Comparison of ENCODE assay signal across 27 cellular contexts in the genomic region with DNA sequence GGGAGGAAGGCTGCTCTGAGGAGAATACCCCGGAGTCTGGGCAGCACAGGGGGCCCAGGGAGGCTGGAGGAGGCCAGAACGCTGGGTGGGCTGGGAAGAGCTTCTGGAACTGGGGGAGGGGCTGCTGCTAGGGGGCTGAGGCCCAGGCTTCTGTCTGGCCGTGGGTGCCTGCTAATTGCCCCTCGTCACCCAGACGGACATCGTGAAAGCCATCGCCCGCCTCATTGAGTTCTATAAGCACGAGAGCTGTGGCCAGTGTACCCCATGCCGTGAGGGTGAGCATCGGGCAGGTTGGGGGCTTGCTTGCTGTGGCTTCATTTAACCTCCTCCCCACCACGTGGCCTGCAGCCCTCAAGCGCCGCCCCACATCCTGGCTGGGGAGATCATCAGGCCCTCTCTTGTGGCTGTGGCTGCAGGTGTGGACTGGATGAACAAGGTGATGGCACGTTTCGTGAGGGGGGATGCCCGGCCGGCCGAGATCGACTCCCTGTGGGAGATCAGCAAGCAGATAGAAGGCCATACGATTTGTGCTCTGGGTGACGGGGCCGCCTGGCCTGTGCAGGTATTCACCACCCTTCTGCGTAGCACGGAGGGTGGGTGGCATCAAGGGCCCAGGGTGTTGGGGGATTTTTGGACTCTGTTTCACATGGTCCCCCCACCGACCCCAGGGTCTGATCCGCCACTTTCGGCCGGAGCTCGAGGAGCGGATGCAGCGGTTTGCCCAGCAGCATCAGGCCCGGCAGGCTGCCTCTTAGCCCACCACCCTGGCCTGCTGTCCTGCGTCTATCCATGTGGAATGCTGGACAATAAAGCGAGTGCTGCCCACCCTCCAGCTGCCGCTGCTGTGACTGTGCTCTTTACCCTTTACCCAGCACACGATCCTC. TPM values are rescaled to one million over a fixed set of nuclear protein-coding genes. Genes with fewer than 3 reads are reported as not detected.
A peak's percentile ranks its signal among the peaks of the same experiment; 100 is the strongest.
DNase-seq lines count a peak whose midpoint lies in the region; ATAC-seq and TF ChIP-seq lines count a peak whose summit lies in the region.
"Had no signal": no experiment of that assay in that cellular context is flagged by ENCODE, and none has a peak within 500 bp of the region (broad histone marks: within the 10 kb centered on the region; RNA-seq: fewer than 3 reads in every experiment).

No MANE protein-coding gene starts in this region.

- peak overlapping the region; percentile 55 for H3K27ac Mint-ChIP-seq in T-helper 1 cell treated with Interleukin-12 subunit alpha and Interleukin-12 subunit beta and Interleukin-4 antibody, amounts not matched to agents 30 μg/mL and 1 μg/mL, for 36 hours
- peak overlapping the region in 5 of 7 donors; percentile 7 to 80 (median 22) for H3K27ac Mint-ChIP-seq in CD4-positive, alpha-beta memory T cell
- H3K27ac Mint-ChIP-seq in activated naive CD8-positive, alpha-beta T cell treated with anti-CD3 and anti-CD28 coated beads, Interleukin-2, amount 50 U/mL, for 24 hours, result peak overlapping the region; percentile 73
- peak overlapping the region in 6 of 9 donors; percentile 23 to 99 (median 68) for H3K27ac Mint-ChIP-seq in naive thymus-derived CD4-positive, alpha-beta T cell

- peaks cover 41% of the 10 kb centered on the region for H3K4me1 ChIP-seq in CD4-positive, alpha-beta memory T cell (ENCODE audit: insufficient read depth, low read length)
- peaks cover 33 to 41% of the 10 kb centered on the region in 2 donors for H3K4me1 ChIP-seq in naive thymus-derived CD4-positive, alpha-beta T cell (ENCODE audit: control insufficient read depth in 2 of 2, insufficient read depth in 2 of 2, low read length in 2 of 2)
- peaks cover 0 to 28% (median 17%) of the 10 kb centered on the region in 4 donors for H3K4me1 ChIP-seq in Peyer's patch

- H3K36me3 ChIP-seq in CD4-positive, alpha-beta memory T cell (ENCODE audit: insufficient read depth, low read length), result peaks cover 37% of the 10 kb centered on the region
- peaks cover 0 to 48% (median 5%) of the 10 kb centered on the region in 3 experiments for H3K36me3 ChIP-seq in naive thymus-derived CD4-positive, alpha-beta T cell (ENCODE audit: control insufficient read depth in 2 of 3, insufficient read depth in 3 of 3, low read length in 3 of 3)
- peaks cover 0 to 44% (median 0%) of the 10 kb centered on the region in 3 donors for H3K36me3 ChIP-seq in Peyer's patch

- TF ChIP-seq CTCF in Peyer's patch (IDR thresholded peaks at IDR 0.05), result no peak

- H3K4me1 Mint-ChIP-seq in T-helper 1 cell treated with Interleukin-12 subunit alpha and Interleukin-12 subunit beta and Interleukin-4 antibody, amounts not matched to agents 30 μg/mL and 1 μg/mL, for 36 hours (ENCODE audit: low read depth), result peaks cover 28% of the 10 kb centered on the region
- peaks cover 11 to 49% (median 20%) of the 10 kb centered on the region in 4 donors for H3K4me1 Mint-ChIP-seq in CD4-positive, alpha-beta memory T cell
- H3K4me1 Mint-ChIP-seq in activated naive CD8-positive, alpha-beta T cell treated with anti-CD3 and anti-CD28 coated beads, Interleukin-2, amount 50 U/mL, for 24 hours, result peaks cover 55% of the 10 kb centered on the region
- peaks cover 10 to 54% (median 39%) of the 10 kb centered on the region in 7 donors for H3K4me1 Mint-ChIP-seq in naive thymus-derived CD4-positive, alpha-beta T cell

- H3K9me3 ChIP-seq in CD4-positive, alpha-beta memory T cell (ENCODE audit: control insufficient read depth in 1 of 2, low read length in 2 of 2), result no peaks in the 10 kb centered on the region
- no peaks in the 10 kb centered on the region for H3K9me3 ChIP-seq in naive thymus-derived CD4-positive, alpha-beta T cell (ENCODE audit: control insufficient read depth in 2 of 3, low read length in 3 of 3)
- H3K9me3 ChIP-seq in Peyer's patch, result no peaks in the 10 kb centered on the region
- H3K9me3 ChIP-seq: MG63, upper lobe of right lung had no signal

- H3K27ac ChIP-seq in CD4-positive, alpha-beta memory T cell (ENCODE audit: low read depth, low read length), result no peak overlapping the region
- H3K27ac ChIP-seq in naive thymus-derived CD4-positive, alpha-beta T cell (ENCODE audit: low read depth, low read length), result peak overlapping the region; percentile 96
- no peak overlapping the region for H3K27ac ChIP-seq in Peyer's patch
- H3K27ac ChIP-seq: 22Rv1, upper lobe of right lung had no signal

- H3K36me3 Mint-ChIP-seq in T-helper 1 cell treated with Interleukin-12 subunit alpha and Interleukin-12 subunit beta and Interleukin-4 antibody, amounts not matched to agents 30 μg/mL and 1 μg/mL, for 36 hours (ENCODE audit: low read depth), result peaks cover 28% of the 10 kb centered on the region
- peaks cover 15 to 34% of the 10 kb centered on the region in 2 donors for H3K36me3 Mint-ChIP-seq in CD4-positive, alpha-beta memory T cell
- H3K36me3 Mint-ChIP-seq in activated naive CD8-positive, alpha-beta T cell treated with anti-CD3 and anti-CD28 coated beads, Interleukin-2, amount 50 U/mL, for 24 hours (ENCODE audit: low read depth), result peaks cover 28% of the 10 kb centered on the region
- peaks cover 0 to 19% (median 3%) of the 10 kb centered on the region in 5 donors for H3K36me3 Mint-ChIP-seq in naive thymus-derived CD4-positive, alpha-beta T cell

- no peak for ATAC-seq in activated naive CD8-positive, alpha-beta T cell treated with anti-CD3 and anti-CD28 coated beads, Interleukin-2, amount 50 U/mL, for 24 hours
- no peak for ATAC-seq in naive thymus-derived CD4-positive, alpha-beta T cell
- no peak for ATAC-seq in GM21717 (IDR thresholded peaks at IDR 0.05; ENCODE audit: unreplicated experiment)
- ATAC-seq: upper lobe of right lung had no signal

- no peak for TF ChIP-seq POLR2A in Peyer's patch (IDR thresholded peaks at IDR 0.05)

- no peak overlapping the region for H3K4me3 ChIP-seq in CD4-positive, alpha-beta memory T cell (ENCODE audit: low read length in 2 of 2)
- H3K4me3 ChIP-seq in naive thymus-derived CD4-positive, alpha-beta T cell (ENCODE audit: low read length), result no peak overlapping the region
- no peak overlapping the region for H3K4me3 ChIP-seq in Peyer's patch
- H3K4me3 ChIP-seq: lung, MG63, skin epidermis, upper lobe of right lung had no signal

- no peak overlapping the region for H3K4me3 Mint-ChIP-seq in T-helper 1 cell treated with Interleukin-12 subunit alpha and Interleukin-12 subunit beta and Interleukin-4 antibody, amounts not matched to agents 30 μg/mL and 1 μg/mL, for 36 hours
- H3K4me3 Mint-ChIP-seq in CD4-positive, alpha-beta memory T cell, result no peak overlapping the region
- H3K4me3 Mint-ChIP-seq in activated naive CD8-positive, alpha-beta T cell treated with anti-CD3 and anti-CD28 coated beads, Interleukin-2, amount 50 U/mL, for 24 hours, result no peak overlapping the region
- no peak overlapping the region for H3K4me3 Mint-ChIP-seq in naive thymus-derived CD4-positive, alpha-beta T cell
- H3K4me3 Mint-ChIP-seq: activated naive CD4-positive, alpha-beta T cell treated with anti-CD3 and anti-CD28 coated beads, Interleukin-2, amount 50 U/mL, for 24 hours had no signal

- H3K27me3 ChIP-seq in CD4-positive, alpha-beta memory T cell (ENCODE audit: insufficient read depth, low read length), result no peaks in the 10 kb centered on the region
- H3K27me3 ChIP-seq in naive thymus-derived CD4-positive, alpha-beta T cell (ENCODE audit: control insufficient read depth in 2 of 2, insufficient read depth in 2 of 2, low read length in 2 of 2), result no peaks in the 10 kb centered on the region
- peaks cover 0 to 5% of the 10 kb centered on the region in 2 donors for H3K27me3 ChIP-seq in Peyer's patch
- H3K27me3 ChIP-seq: MG63, upper lobe of right lung had no signal

- intact Hi-C loops in CD4-positive, alpha-beta memory T cell (cut with micrococcal nuclease), result no loop called here
- intact Hi-C loops in naive thymus-derived CD4-positive, alpha-beta T cell (cut with micrococcal nuclease), result no loop called here

- POLR2A ChIA-PET in CD4-positive, alpha-beta memory T cell (lab: Charles Lee; ENCODE audit: partially characterized antibody), result interaction anchor here (5.2 kb wide), 1 partner anchor 18 kb away, joined by 44 read pairs; the partner anchor contains the start of gene NUDT8
- POLR2A ChIA-PET in naive thymus-derived CD4-positive, alpha-beta T cell (lab: Charles Lee), result no interaction called here

- CTCF ChIA-PET in CD4-positive, alpha-beta memory T cell (lab: Charles Lee; ENCODE audit: partially characterized antibody), result interaction anchor here (1.2 to 6.9 kb wide), 2 partner anchors 16 to 27 kb away, joined by 3 to 55 read pairs; partner anchors contain the start of gene NUDT8
- CTCF ChIA-PET in naive thymus-derived CD4-positive, alpha-beta T cell (lab: Charles Lee), result no interaction called here

- H3K27me3 Mint-ChIP-seq in T-helper 1 cell treated with Interleukin-12 subunit alpha and Interleukin-12 subunit beta and Interleukin-4 antibody, amounts not matched to agents 30 μg/mL and 1 μg/mL, for 36 hours (ENCODE audit: low read depth), result peaks cover 1% of the 10 kb centered on the region
- H3K27me3 Mint-ChIP-seq in CD4-positive, alpha-beta memory T cell, result peaks cover 0 to under 1% of the 10 kb centered on the region in 2 donors
- no peaks in the 10 kb centered on the region for H3K27me3 Mint-ChIP-seq in activated naive CD8-positive, alpha-beta T cell treated with anti-CD3 and anti-CD28 coated beads, Interleukin-2, amount 50 U/mL, for 24 hours
- peaks cover 0 to 1% (median 0%) of the 10 kb centered on the region in 5 donors for H3K27me3 Mint-ChIP-seq in naive thymus-derived CD4-positive, alpha-beta T cell
- H3K27me3 Mint-ChIP-seq: activated naive CD4-positive, alpha-beta T cell treated with anti-CD3 and anti-CD28 coated beads, Interleukin-2, amount 50 U/mL, for 24 hours had no signal

- DNase-seq in T-helper 1 cell (no peak), activated gamma-delta T cell treated with Interleukin-2 at 50 U/mL for 16 hours (no peak), Peyer's patch (no peak)
- DNase-seq in CD4-positive, alpha-beta memory T cell, result no peak
- no peak for DNase-seq in activated naive CD8-positive, alpha-beta T cell treated with anti-CD3 and anti-CD28 coated beads, Interleukin-2, amount 50 U/mL, for 24 hours
- DNase-seq in naive thymus-derived CD4-positive, alpha-beta T cell, result no peak
- DNase-seq: cerebellar nuclear complex; DMS79; KBM-7; kidney glomerular epithelial cell; MG63; NCI-H1417; NCI-H2081; NCI-H446; OCI-M1; SHP77 treated with DMSO at 0.1 percent for 48 hours; stimulated activated CD4-positive, alpha-beta T cell treated with anti-CD3 and anti-CD28 coated beads, Interleukin-1b, Interleukin-23, amount 100 ng/mL, for 48 hours; SW 1271; upper lobe of right lung had no signal

- H3K9me3 Mint-ChIP-seq in T-helper 1 cell treated with Interleukin-12 subunit alpha and Interleukin-12 subunit beta and Interleukin-4 antibody, amounts not matched to agents 30 μg/mL and 1 μg/mL, for 36 hours, result no peaks in the 10 kb centered on the region
- no peaks in the 10 kb centered on the region for H3K9me3 Mint-ChIP-seq in CD4-positive, alpha-beta memory T cell
- H3K9me3 Mint-ChIP-seq in activated naive CD8-positive, alpha-beta T cell treated with anti-CD3 and anti-CD28 coated beads, Interleukin-2, amount 50 U/mL, for 24 hours, result no peaks in the 10 kb centered on the region
- H3K9me3 Mint-ChIP-seq in naive thymus-derived CD4-positive, alpha-beta T cell, result no peaks in the 10 kb centered on the region
- H3K9me3 Mint-ChIP-seq: activated naive CD4-positive, alpha-beta T cell treated with anti-CD3 and anti-CD28 coated beads, Interleukin-2, amount 50 U/mL, for 24 hours had no signal

RNA-seq across cellular contexts. Expression of gene NDUFV1, which starts 5.2 kb away (rescaled TPM):
- 100 to 1,000 TPM; 204 to 212 TPM for total RNA-seq in CD4-positive, alpha-beta memory T cell
- 100 to 1,000 TPM; 124 to 133 TPM for polyA plus RNA-seq in CD4-positive, alpha-beta memory T cell
- 100 to 1,000 TPM; 198 to 253 (median 212) TPM for total RNA-seq in naive thymus-derived CD4-positive, alpha-beta T cell
- 100 to 1,000 TPM; 111 to 113 TPM for polyA plus RNA-seq in naive thymus-derived CD4-positive, alpha-beta T cell
- total RNA-seq in Peyer's patch, result 100 to 1,000 TPM; 297 to 532 (median 329) TPM

RNA-seq across cellular contexts. Expression of gene NUDT8, which starts 17.8 kb away (rescaled TPM):
- total RNA-seq in CD4-positive, alpha-beta memory T cell, result 1 to 10 TPM; 3.1 to 4.3 TPM
- polyA plus RNA-seq in CD4-positive, alpha-beta memory T cell, result 1 to 10 TPM; 2.0 to 4.5 TPM
- 10 to 100 TPM in 1 of 5 experiments, 1 to 10 TPM in 4; 3.1 to 10.4 (median 4.0) TPM for total RNA-seq in naive thymus-derived CD4-positive, alpha-beta T cell
- polyA plus RNA-seq in naive thymus-derived CD4-positive, alpha-beta T cell, result 1 to 10 TPM; 3.3 to 3.7 TPM
- 10 to 100 TPM in 3 of 4 donors, 1 to 10 TPM in 1; 5.0 to 64.1 (median 45.4) TPM for total RNA-seq in Peyer's patch

RNA-seq across cellular contexts. Expression of gene TBX10, which starts 27.6 kb away (rescaled TPM):
- total RNA-seq in CD4-positive, alpha-beta memory T cell, result not detected
- polyA plus RNA-seq in CD4-positive, alpha-beta memory T cell, result not detected
- total RNA-seq in naive thymus-derived CD4-positive, alpha-beta T cell, result not detected
- not detected for polyA plus RNA-seq in naive thymus-derived CD4-positive, alpha-beta T cell
- 10 to 100 TPM in 3 of 4 donors, not detected in 1; 16.9 to 82.5 (median 64.1) TPM for total RNA-seq in Peyer's patch
- total RNA-seq: epithelial cell of proximal tubule, H4, lung, upper lobe of right lung had no signal
- polyA plus RNA-seq: lung had no signal

RNA-seq across cellular contexts. Expression of gene GSTP1, which starts 28.3 kb away (rescaled TPM):
- total RNA-seq in CD4-positive, alpha-beta memory T cell, result 100 to 1,000 TPM; 134 to 143 TPM
- 100 to 1,000 TPM; 236 to 245 TPM for polyA plus RNA-seq in CD4-positive, alpha-beta memory T cell
- total RNA-seq in naive thymus-derived CD4-positive, alpha-beta T cell, result 100 to 1,000 TPM in 4 of 5 experiments, 10 to 100 TPM in 1; 77.2 to 265 (median 139) TPM
- polyA plus RNA-seq in naive thymus-derived CD4-positive, alpha-beta T cell, result 100 to 1,000 TPM; 190 to 202 TPM
- 100 to 1,000 TPM; 237 to 451 (median 419) TPM for total RNA-seq in Peyer's patch

RNA-seq across cellular contexts. Expression of gene ACY3, which starts 38.6 kb away (rescaled TPM):
- not detected for total RNA-seq in CD4-positive, alpha-beta memory T cell
- under 1 TPM in 1 of 2 donors, not detected in 1; 0.48 TPM for polyA plus RNA-seq in CD4-positive, alpha-beta memory T cell
- under 1 TPM in 3 of 5 experiments, not detected in 2; 0.29 to 0.49 (median 0.42) TPM for total RNA-seq in naive thymus-derived CD4-positive, alpha-beta T cell
- polyA plus RNA-seq in naive thymus-derived CD4-positive, alpha-beta T cell, result under 1 TPM in 1 of 2 donors, not detected in 1; 0.57 TPM
- total RNA-seq in Peyer's patch, result 100 to 1,000 TPM in 2 of 4 donors, 10 to 100 TPM in 2; 12.4 to 176 (median 105) TPM
- total RNA-seq: epithelial cell of proximal tubule had no signal

Comparison
In these comparisons a context has a peak if more than half of its experiments do, and no peak if none do; other contexts are left out.
1. H3K27ac Mint-ChIP-seq: peak in every context shown above with its lines; median percentile 73 in activated naive CD8-positive, alpha-beta T cell treated with anti-CD3 and anti-CD28 coated beads, Interleukin-2, amount 50 U/mL, for 24 hours; 68 in naive thymus-derived CD4-positive, alpha-beta T cell; 55 in T-helper 1 cell treated with Interleukin-12 subunit alpha and Interleukin-12 subunit beta and Interleukin-4 antibody, amounts not matched to agents 30 μg/mL and 1 μg/mL, for 36 hours; 22 in CD4-positive, alpha-beta memory T cell.